Comparison of ENCODE assay signal across 12 cellular contexts in genomic region chr17:18626152-18626870, GRCh38. TPM values are rescaled to one million over a fixed set of nuclear protein-coding genes. Genes with fewer than 3 reads are reported as not detected.
DNase-seq lines count a peak whose midpoint lies in the region; ATAC-seq and TF ChIP-seq lines count a peak whose summit lies in the region.
"Had no signal": no experiment of that assay in that cellular context is flagged by ENCODE, and none has a peak within 500 bp of the region (broad histone marks: within the 10 kb centered on the region; RNA-seq: fewer than 3 reads in every experiment).

No MANE protein-coding gene starts in this region.

- H3K36me3 ChIP-seq in SJCRH30 (no peaks in the 10 kb centered on the region), sigmoid colon (no peaks in the 10 kb centered on the region)
- H3K36me3 ChIP-seq: suprapubic skin had no signal

- WGBS in sigmoid colon, 2 donors, result 71 to 83% methylated on average over 12 of the region's 12 CpGs

- no peaks in the 10 kb centered on the region for H3K4me1 ChIP-seq in SJCRH30
- peaks cover 0 to 10% (median 0%) of the 10 kb centered on the region in 4 donors for H3K4me1 ChIP-seq in sigmoid colon

- TF ChIP-seq POLR2A in sigmoid colon (IDR thresholded peaks at IDR 0.05), result no peak

- peaks cover 16% of the 10 kb centered on the region for H3K4me1 Mint-ChIP-seq in activated naive CD4-positive, alpha-beta T cell treated with anti-CD3 and anti-CD28 coated beads, Interleukin-2, amount 10 ng/mL, durations not matched to agents 7 days and 5 days
- peaks cover 5% of the 10 kb centered on the region for H3K4me1 Mint-ChIP-seq in activated naive CD4-positive, alpha-beta T cell treated with anti-CD3 and anti-CD28 coated beads for 36 hours (ENCODE audit: low read depth)

- H3K27me3 Mint-ChIP-seq in activated naive CD4-positive, alpha-beta T cell treated with anti-CD3 and anti-CD28 coated beads, Interleukin-2, amount 10 ng/mL, durations not matched to agents 7 days and 5 days, result peaks cover 8% of the 10 kb centered on the region
- H3K27me3 Mint-ChIP-seq in activated naive CD4-positive, alpha-beta T cell treated with anti-CD3 and anti-CD28 coated beads for 36 hours (ENCODE audit: low read depth), result no peaks in the 10 kb centered on the region
- H3K27me3 Mint-ChIP-seq: activated T-cell treated with anti-CD3 and anti-CD28 coated beads, Interleukin-2, amount 50 U/mL, for 24 hours had no signal

- TF ChIP-seq CTCF in sigmoid colon (IDR thresholded peaks at IDR 0.05), result no peak

- H3K9me3 Mint-ChIP-seq in activated naive CD4-positive, alpha-beta T cell treated with anti-CD3 and anti-CD28 coated beads, Interleukin-2, amount 10 ng/mL, durations not matched to agents 7 days and 5 days, result no peaks in the 10 kb centered on the region
- no peaks in the 10 kb centered on the region for H3K9me3 Mint-ChIP-seq in activated naive CD4-positive, alpha-beta T cell treated with anti-CD3 and anti-CD28 coated beads for 36 hours
- H3K9me3 Mint-ChIP-seq: activated T-cell treated with anti-CD3 and anti-CD28 coated beads, Interleukin-2, amount 50 U/mL, for 24 hours had no signal

- no peaks in the 10 kb centered on the region for H3K27me3 ChIP-seq in SJCRH30
- H3K27me3 ChIP-seq in sigmoid colon, result peaks cover 0 to 4% (median 0%) of the 10 kb centered on the region in 3 donors

- intact Hi-C loops in activated naive CD4-positive, alpha-beta T cell treated with anti-CD3 and anti-CD28 coated beads for 36 hours (cut with micrococcal nuclease), result loop anchor here (10.0 kb wide), 1 partner anchor 378 kb away; the partner anchor contains the start of gene FAM83G
- intact Hi-C loops in sigmoid colon (cut with DNase I), result no loop called here

- ATAC-seq in HG03469 (IDR thresholded peaks at IDR 0.05; ENCODE audit: unreplicated experiment), result no peak
- no peak for ATAC-seq in HG03159 (IDR thresholded peaks at IDR 0.05; ENCODE audit: unreplicated experiment)

- H3K27ac ChIP-seq in SJCRH30 (no peak overlapping the region), substantia nigra (ENCODE audit: low read depth, low read length, poor library complexity, severe bottlenecking) (peak overlapping the region; percentile 64), sigmoid colon (no peak overlapping the region)
- H3K27ac ChIP-seq: suprapubic skin had no signal

- peak overlapping the region; percentile 85 for H3K4me3 Mint-ChIP-seq in activated naive CD4-positive, alpha-beta T cell treated with anti-CD3 and anti-CD28 coated beads, Interleukin-2, amount 10 ng/mL, durations not matched to agents 7 days and 5 days
- H3K4me3 Mint-ChIP-seq in activated naive CD4-positive, alpha-beta T cell treated with anti-CD3 and anti-CD28 coated beads for 36 hours, result no peak overlapping the region

- CTCF ChIA-PET in activated naive CD4-positive, alpha-beta T cell treated with anti-CD3 and anti-CD28 coated beads, Interleukin-2, amount 10 ng/mL, durations not matched to agents 7 days and 5 days (lab: Charles Lee), result interaction anchor here (0.9 to 1.4 kb wide), 6 partner anchors 275 to 398 kb away, joined by 3 to 4 read pairs (median 4); no protein-coding TSS in a partner anchor
- CTCF ChIA-PET in activated naive CD4-positive, alpha-beta T cell treated with anti-CD3 and anti-CD28 coated beads for 36 hours (lab: Charles Lee), result interaction anchor here (0.7 to 1.6 kb wide), 9 partner anchors 25 to 365 kb away, joined by 3 to 11 read pairs (median 4); no protein-coding TSS in a partner anchor

- H3K4me3 ChIP-seq in SJCRH30, result peak overlapping the region; percentile 69; the same call in 1 of the 2 replicates
- H3K4me3 ChIP-seq in sigmoid colon, result peak overlapping the region in 2 of 4 donors; percentile 7 to 8

- H3K27ac Mint-ChIP-seq in activated naive CD4-positive, alpha-beta T cell treated with anti-CD3 and anti-CD28 coated beads, Interleukin-2, amount 10 ng/mL, durations not matched to agents 7 days and 5 days, result peak overlapping the region; percentile 92
- H3K27ac Mint-ChIP-seq in activated naive CD4-positive, alpha-beta T cell treated with anti-CD3 and anti-CD28 coated beads for 36 hours, result no peak overlapping the region

- H3K36me3 Mint-ChIP-seq in activated naive CD4-positive, alpha-beta T cell treated with anti-CD3 and anti-CD28 coated beads, Interleukin-2, amount 10 ng/mL, durations not matched to agents 7 days and 5 days, result no peaks in the 10 kb centered on the region
- H3K36me3 Mint-ChIP-seq in activated naive CD4-positive, alpha-beta T cell treated with anti-CD3 and anti-CD28 coated beads for 36 hours (ENCODE audit: low read depth), result no peaks in the 10 kb centered on the region

- TF ChIP-seq EP300 in sigmoid colon (IDR thresholded peaks at IDR 0.05), result no peak

- DNase-seq in activated naive CD4-positive, alpha-beta T cell treated with anti-CD3 and anti-CD28 coated beads, Interleukin-2, amount 10 ng/mL, durations not matched to agents 7 days and 5 days, result no peak
- no peak for DNase-seq in activated naive CD4-positive, alpha-beta T cell treated with anti-CD3 and anti-CD28 coated beads for 36 hours
- DNase-seq in SJCRH30, result peak in 1 of 2 experiments; percentile 27
- peak; percentile 3 for DNase-seq in iPS-NIHi11 (ENCODE audit: low spot score)
- DNase-seq in substantia nigra (lab: John Stamatoyannopoulos, UW), result no peak
- no peak for DNase-seq in sigmoid colon

- H3K9me3 ChIP-seq in SJCRH30 (replicated peaks), result no peaks in the 10 kb centered on the region
- H3K9me3 ChIP-seq in sigmoid colon, result no peaks in the 10 kb centered on the region
- H3K9me3 ChIP-seq: suprapubic skin had no signal

RNA-seq across cellular contexts. Expression of gene TBC1D28, which starts 17.9 kb away (rescaled TPM):
- total RNA-seq in activated naive CD4-positive, alpha-beta T cell treated with anti-CD3 and anti-CD28 coated beads for 36 hours, result not detected
- 0.16 and 0.38 TPM in 2 replicates for total RNA-seq in SJCRH30 (2014; rRNA removed; shearing (Covaris generic))
- total RNA-seq in sigmoid colon, result under 1 TPM in 1 of 4 donors, not detected in 3; 0.27 TPM
- polyA plus RNA-seq in sigmoid colon, result not detected
- total RNA-seq: cardiac septum, kidney epithelial cell, suprapubic skin had no signal

RNA-seq across cellular contexts. Expression of gene FOXO3B, which starts 55.8 kb away (rescaled TPM):
- 1 to 10 TPM; 2.0 to 2.2 TPM for total RNA-seq in activated naive CD4-positive, alpha-beta T cell treated with anti-CD3 and anti-CD28 coated beads for 36 hours
- total RNA-seq in SJCRH30 (2014; rRNA removed; shearing (Covaris generic)), result 28.4 TPM in 2 replicates
- 10 to 100 TPM in 1 of 4 donors, 1 to 10 TPM in 3; 5.7 to 10.2 (median 7.8) TPM for total RNA-seq in sigmoid colon
- 1 to 10 TPM in 1 of 3 donors, not detected in 2; 1.7 TPM for polyA plus RNA-seq in sigmoid colon
